ENCODE assay signal across 13 cellular contexts in genomic region chr15:91694829-91695205, GRCh38.
A peak's percentile ranks its signal among the peaks of the same experiment; 100 is the strongest.
DNase-seq lines count a peak whose midpoint lies in the region; FAIRE-seq and TF ChIP-seq lines count a peak whose summit lies in the region.
"Had no signal": no experiment of that assay in that cellular context is flagged by ENCODE, and none has a peak within 500 bp of the region (broad histone marks: within the 10 kb centered on the region; RNA-seq: fewer than 3 reads in every experiment).

No MANE protein-coding gene starts in this region.

- in situ Hi-C loops in transverse colon (cut with MboI; ENCODE audit: low pct_ligation_motif_present in 1 of 4, low pct_unique_long_range_greater_than_20kb in 1 of 4, low sequenced_read_pairs in 3 of 4): no loop called here

- H3K27ac ChIP-seq in mesodermal cell (ENCODE audit: low read depth, low read length, severe bottlenecking) (peak overlapping the region; percentile 84), transverse colon (peak overlapping the region; percentile 68 to 84 (median 82))

- no peak for FAIRE-seq in HTR-8/SVneo (lab: Jason Lieb, UNC)
- FAIRE-seq: GM12878, TTC549 had no signal

- no peaks in the 10 kb centered on the region for H3K27me3 ChIP-seq in MG63
- no peaks in the 10 kb centered on the region for H3K27me3 ChIP-seq in transverse colon

- peaks cover 4% of the 10 kb centered on the region for H3K27me3 Mint-ChIP-seq in dendritic cell treated with granulocyte-macrophage colony-stimulating factor and Interleukin-4, amounts not matched to agents 40 ng/mL and 50 ng/mL, for 4 days
- H3K27me3 Mint-ChIP-seq: naive B cell had no signal

- 63% methylated on average over 1 of the region's 4 CpGs; no CpG with 5 or more reads in 1 of the 2 experiments for WGBS in mesodermal cell (ENCODE audit: insufficient coverage in 2 of 2), 2 experiments
- WGBS in transverse colon (ENCODE audit: low coverage in 1 of 2), 2 donors: 30 to 38% methylated on average over 4 of the region's 4 CpGs

- TF ChIP-seq CTCF in transverse colon (IDR thresholded peaks at IDR 0.05): no peak

- H3K4me3 ChIP-seq in MG63 (peak overlapping the region; percentile 24; the same call in 1 of the 2 replicates), mesodermal cell (ENCODE audit: extremely low read depth, insufficient read depth, low read length, poor library complexity, severe bottlenecking) (no peak overlapping the region), transverse colon (peak overlapping the region in 3 of 4 donors; percentile 11 to 38 (median 13))
- H3K4me3 ChIP-seq: GM12878 had no signal

- H3K4me1 ChIP-seq in mesodermal cell (ENCODE audit: control insufficient read depth, insufficient read depth, low read length, poor library complexity, severe bottlenecking) (peaks cover 11% of the 10 kb centered on the region), transverse colon (no peaks in the 10 kb centered on the region)

- no peaks in the 10 kb centered on the region for H3K9me3 ChIP-seq in MG63
- no peaks in the 10 kb centered on the region for H3K9me3 ChIP-seq in mesodermal cell (ENCODE audit: control insufficient read depth, low read length)
- no peaks in the 10 kb centered on the region for H3K9me3 ChIP-seq in transverse colon

- H3K4me3 Mint-ChIP-seq in dendritic cell treated with granulocyte-macrophage colony-stimulating factor and Interleukin-4, amounts not matched to agents 40 ng/mL and 50 ng/mL, for 4 days: no peak overlapping the region
- H3K4me3 Mint-ChIP-seq: naive B cell; stimulated activated effector memory CD8-positive, alpha-beta T cell treated with anti-CD3 and anti-CD28 coated beads, Interleukin-12 subunit alpha, Interleukin-12 subunit beta, amount 100 ng/mL, for 72 hours had no signal

- peaks cover 10% of the 10 kb centered on the region for H3K4me1 Mint-ChIP-seq in dendritic cell treated with granulocyte-macrophage colony-stimulating factor and Interleukin-4, amounts not matched to agents 40 ng/mL and 50 ng/mL, for 4 days (ENCODE audit: low read depth)
- H3K4me1 Mint-ChIP-seq: naive B cell; stimulated activated effector memory CD8-positive, alpha-beta T cell treated with anti-CD3 and anti-CD28 coated beads, Interleukin-12 subunit alpha, Interleukin-12 subunit beta, amount 100 ng/mL, for 72 hours had no signal

- intact Hi-C loops in dendritic cell treated with granulocyte-macrophage colony-stimulating factor and Interleukin-4, amounts not matched to agents 40 ng/mL and 50 ng/mL, for 4 days (cut with micrococcal nuclease): no loop called here
- intact Hi-C loops in transverse colon (cut with DNase I; ENCODE audit: low total_unique reads): no loop called here

- H3K27ac Mint-ChIP-seq in dendritic cell treated with granulocyte-macrophage colony-stimulating factor and Interleukin-4, amounts not matched to agents 40 ng/mL and 50 ng/mL, for 4 days: peak overlapping the region; percentile 78
- H3K27ac Mint-ChIP-seq: naive B cell; stimulated activated effector memory CD8-positive, alpha-beta T cell treated with anti-CD3 and anti-CD28 coated beads, Interleukin-12 subunit alpha, Interleukin-12 subunit beta, amount 100 ng/mL, for 72 hours had no signal

- H3K9me3 Mint-ChIP-seq in dendritic cell treated with granulocyte-macrophage colony-stimulating factor and Interleukin-4, amounts not matched to agents 40 ng/mL and 50 ng/mL, for 4 days: no peaks in the 10 kb centered on the region
- H3K9me3 Mint-ChIP-seq: stimulated activated effector memory CD8-positive, alpha-beta T cell treated with anti-CD3 and anti-CD28 coated beads, Interleukin-12 subunit alpha, Interleukin-12 subunit beta, amount 100 ng/mL, for 72 hours had no signal

- TF ChIP-seq EP300 in transverse colon (IDR thresholded peaks at IDR 0.05; ENCODE audit: low read depth): peak; percentile 19

- TF ChIP-seq POLR2A in transverse colon (IDR thresholded peaks at IDR 0.05): no peak

- peak; percentile 49 for DNase-seq in MG63
- peak; percentile 71 for DNase-seq in transverse colon
- no peak for DNase-seq in amniotic stem cell (lab: John Stamatoyannopoulos, UW)
- no peak for DNase-seq in stimulated activated naive CD4-positive, alpha-beta T cell treated with Interleukin-2 at 50 U/mL for 16 hours (lab: John Stamatoyannopoulos, UW)
- DNase-seq in NCI-H2081 (lab: John Stamatoyannopoulos, UW): no peak
- no peak for DNase-seq in HTR-8/SVneo (ENCODE audit: insufficient read length, low spot score)
- DNase-seq: naive B cell, NCI-H1436 treated with DMSO at 0.1 percent for 48 hours had no signal

- H3K36me3 ChIP-seq in MG63 (no peaks in the 10 kb centered on the region), mesodermal cell (ENCODE audit: control insufficient read depth, insufficient read depth, low read length) (no peaks in the 10 kb centered on the region), transverse colon (no peaks in the 10 kb centered on the region)

- no peaks in the 10 kb centered on the region for H3K36me3 Mint-ChIP-seq in dendritic cell treated with granulocyte-macrophage colony-stimulating factor and Interleukin-4, amounts not matched to agents 40 ng/mL and 50 ng/mL, for 4 days (ENCODE audit: low read depth)
- H3K36me3 Mint-ChIP-seq: naive B cell; stimulated activated effector memory CD8-positive, alpha-beta T cell treated with anti-CD3 and anti-CD28 coated beads, Interleukin-12 subunit alpha, Interleukin-12 subunit beta, amount 100 ng/mL, for 72 hours had no signal

Comparison
In these comparisons a context has a peak if more than half of its experiments do, and no peak if none do; other contexts are left out.
1. DNase-seq: peak in MG63 (single experiment) and transverse colon (single experiment); none in amniotic stem cell (single experiment), stimulated activated naive CD4-positive, alpha-beta T cell treated with Interleukin-2 at 50 U/mL for 16 hours (single experiment), NCI-H2081 (0 of 2) and HTR-8/SVneo (single experiment).